Comparison of ENCODE assay signal across 8 cellular contexts in the genomic region with DNA sequence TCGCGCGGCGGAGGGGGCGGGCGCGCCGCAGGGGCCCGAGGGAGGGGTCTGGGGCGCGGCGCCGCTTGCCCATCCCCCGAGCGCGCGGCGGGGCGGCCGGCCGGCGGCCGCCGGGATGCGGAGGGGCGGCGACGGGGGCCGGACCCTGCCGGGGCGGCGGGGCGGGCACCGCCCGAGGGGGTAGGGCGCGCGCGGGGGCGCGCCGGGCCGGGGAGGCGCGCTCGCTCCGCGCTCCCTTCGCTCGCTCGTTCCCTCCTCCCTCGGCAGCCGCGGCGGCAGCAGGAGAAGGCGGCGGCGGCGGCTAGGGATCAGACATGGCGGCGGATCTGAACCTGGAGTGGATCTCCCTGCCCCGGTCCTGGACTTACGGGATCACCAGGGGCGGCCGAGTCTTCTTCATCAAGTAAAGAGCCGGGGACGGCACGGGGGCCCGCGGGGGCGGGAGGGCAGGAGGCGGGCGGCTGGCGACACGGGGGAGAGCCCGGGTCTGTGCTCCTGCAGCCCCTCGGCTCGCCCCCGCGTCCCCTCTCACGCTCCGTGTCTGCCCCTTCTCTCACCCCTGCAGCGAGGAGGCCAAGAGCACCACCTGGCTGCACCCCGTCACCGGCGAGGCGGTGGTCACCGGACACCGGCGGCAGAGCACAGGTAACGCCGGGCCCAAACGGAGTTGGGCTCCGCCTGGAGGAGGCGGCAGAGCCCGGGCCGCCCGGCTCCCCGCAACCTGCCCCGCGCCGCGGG. TPM values are rescaled to one million over a fixed set of nuclear protein-coding genes. Genes with fewer than 3 reads are reported as not detected.
DNase-seq lines count a peak whose midpoint lies in the region; ATAC-seq and TF ChIP-seq lines count a peak whose summit lies in the region.

A gene with protein sequence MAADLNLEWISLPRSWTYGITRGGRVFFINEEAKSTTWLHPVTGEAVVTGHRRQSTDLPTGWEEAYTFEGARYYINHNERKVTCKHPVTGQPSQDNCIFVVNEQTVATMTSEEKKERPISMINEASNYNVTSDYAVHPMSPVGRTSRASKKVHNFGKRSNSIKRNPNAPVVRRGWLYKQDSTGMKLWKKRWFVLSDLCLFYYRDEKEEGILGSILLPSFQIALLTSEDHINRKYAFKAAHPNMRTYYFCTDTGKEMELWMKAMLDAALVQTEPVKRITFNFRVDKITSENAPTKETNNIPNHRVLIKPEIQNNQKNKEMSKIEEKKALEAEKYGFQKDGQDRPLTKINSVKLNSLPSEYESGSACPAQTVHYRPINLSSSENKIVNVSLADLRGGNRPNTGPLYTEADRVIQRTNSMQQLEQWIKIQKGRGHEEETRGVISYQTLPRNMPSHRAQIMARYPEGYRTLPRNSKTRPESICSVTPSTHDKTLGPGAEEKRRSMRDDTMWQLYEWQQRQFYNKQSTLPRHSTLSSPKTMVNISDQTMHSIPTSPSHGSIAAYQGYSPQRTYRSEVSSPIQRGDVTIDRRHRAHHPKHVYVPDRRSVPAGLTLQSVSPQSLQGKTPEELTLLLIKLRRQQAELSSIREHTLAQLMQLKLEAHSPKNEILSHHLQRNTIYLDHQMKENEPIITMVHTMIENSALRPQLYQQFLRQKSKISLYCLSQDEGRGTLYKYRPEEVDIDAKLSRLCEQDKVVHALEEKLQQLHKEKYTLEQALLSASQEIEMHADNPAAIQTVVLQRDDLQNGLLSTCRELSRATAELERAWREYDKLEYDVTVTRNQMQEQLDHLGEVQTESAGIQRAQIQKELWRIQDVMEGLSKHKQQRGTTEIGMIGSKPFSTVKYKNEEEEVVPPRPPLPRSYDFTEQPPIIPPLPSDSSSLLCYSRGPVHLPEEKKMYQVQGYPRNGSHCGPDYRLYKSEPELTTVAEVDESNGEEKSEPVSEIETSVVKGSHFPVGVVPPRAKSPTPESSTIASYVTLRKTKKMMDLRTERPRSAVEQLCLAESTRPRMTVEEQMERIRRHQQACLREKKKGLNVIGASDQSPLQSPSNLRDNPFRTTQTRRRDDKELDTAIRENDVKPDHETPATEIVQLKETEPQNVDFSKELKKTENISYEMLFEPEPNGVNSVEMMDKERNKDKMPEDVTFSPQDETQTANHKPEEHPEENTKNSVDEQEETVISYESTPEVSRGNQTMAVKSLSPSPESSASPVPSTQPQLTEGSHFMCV (plus strand): TSS at position 248 of the 738 bp plus-strand sequence. CDS start 67 bp downstream, at position 315.

- H3K4me3 ChIP-seq in effector memory CD4-positive, alpha-beta T cell (ENCODE audit: insufficient read depth, low read depth, low read length, poor library complexity, severe bottlenecking), result peak within 1 kb of the TSS; percentile 81
- peak within 1 kb of the TSS; percentile 91 for H3K4me3 ChIP-seq in lower leg skin (ENCODE audit: low read depth, poor library complexity, severe bottlenecking)

- intact Hi-C loops in lower leg skin (cut with DNase I; ENCODE audit: low total_unique reads), result no loop called here

- peak; percentile 33 for DNase-seq in NCI-H2171 treated with DMSO at 0.1 percent for 48 hours (lab: John Stamatoyannopoulos, UW)
- peak; percentile 5 to 12 for DNase-seq in activated CD4-positive, alpha-beta T cell treated with anti-CD3 and anti-CD28 coated beads, Interleukin-2, amount 50 U/mL, for 4 hours
- DNase-seq in effector memory CD4-positive, alpha-beta T cell, result peak; percentile 15 to 35 (median 15)
- DNase-seq in lower leg skin (ENCODE audit: low spot score in 2 of 2), result peak; percentile 33 to 92
- DNase-seq in stimulated activated CD4-positive, alpha-beta T cell treated with anti-CD3 and anti-CD28 coated beads, Interleukin-4, amount 100 ng/mL, for 48 hours (ENCODE audit: low read depth in 2 of 2), result peak; percentile 18 to 20
- no peak for DNase-seq in NK-92 treated with Interleukin-12 subunit alpha and Interleukin-12 subunit beta, amount 100 ng/mL, for 24 hours (lab: John Stamatoyannopoulos, UW)

- 0% methylated on average over 30 of the region's 103 CpGs; no CpG with 5 or more reads in 1 of the 2 donors for WGBS in lower leg skin, 2 donors

- no peaks in the 10 kb centered on the region for H3K4me1 ChIP-seq in effector memory CD4-positive, alpha-beta T cell (ENCODE audit: control insufficient read depth, insufficient read depth, low read length, poor library complexity, severe bottlenecking)

- TF ChIP-seq CTCF in C4-2B (conservative IDR thresholded peaks at IDR 0.05) (peak; percentile 31), lower leg skin (IDR thresholded peaks at IDR 0.05) (no peak)

- peak within 1 kb of the TSS; percentile 96 for H3K27ac ChIP-seq in C4-2B
- H3K27ac ChIP-seq in effector memory CD4-positive, alpha-beta T cell (ENCODE audit: insufficient read depth, low read length, poor library complexity, severe bottlenecking), result peak within 1 kb of the TSS; percentile 24

- TF ChIP-seq POLR2A in lower leg skin (IDR thresholded peaks at IDR 0.05), result no peak

- ATAC-seq in GM21423 (IDR thresholded peaks at IDR 0.05; ENCODE audit: unreplicated experiment), result peak; percentile 42

- no peaks in the 10 kb centered on the region for H3K9me3 ChIP-seq in effector memory CD4-positive, alpha-beta T cell (ENCODE audit: control insufficient read depth, low read length)

- no peaks in the 10 kb centered on the region for H3K36me3 ChIP-seq in effector memory CD4-positive, alpha-beta T cell (ENCODE audit: control insufficient read depth, insufficient read depth, low read length)

- H3K27me3 ChIP-seq in effector memory CD4-positive, alpha-beta T cell (replicated peaks; ENCODE audit: control insufficient read depth, insufficient read depth, low read length, poor library complexity, severe bottlenecking), result no peaks in the 10 kb centered on the region

RNA-seq across cellular contexts. Expression of the gene that starts here (rescaled TPM):
- 10 to 100 TPM; 31.0 to 41.7 (median 34.1) TPM for total RNA-seq in lower leg skin
